In the genomic region with DNA sequence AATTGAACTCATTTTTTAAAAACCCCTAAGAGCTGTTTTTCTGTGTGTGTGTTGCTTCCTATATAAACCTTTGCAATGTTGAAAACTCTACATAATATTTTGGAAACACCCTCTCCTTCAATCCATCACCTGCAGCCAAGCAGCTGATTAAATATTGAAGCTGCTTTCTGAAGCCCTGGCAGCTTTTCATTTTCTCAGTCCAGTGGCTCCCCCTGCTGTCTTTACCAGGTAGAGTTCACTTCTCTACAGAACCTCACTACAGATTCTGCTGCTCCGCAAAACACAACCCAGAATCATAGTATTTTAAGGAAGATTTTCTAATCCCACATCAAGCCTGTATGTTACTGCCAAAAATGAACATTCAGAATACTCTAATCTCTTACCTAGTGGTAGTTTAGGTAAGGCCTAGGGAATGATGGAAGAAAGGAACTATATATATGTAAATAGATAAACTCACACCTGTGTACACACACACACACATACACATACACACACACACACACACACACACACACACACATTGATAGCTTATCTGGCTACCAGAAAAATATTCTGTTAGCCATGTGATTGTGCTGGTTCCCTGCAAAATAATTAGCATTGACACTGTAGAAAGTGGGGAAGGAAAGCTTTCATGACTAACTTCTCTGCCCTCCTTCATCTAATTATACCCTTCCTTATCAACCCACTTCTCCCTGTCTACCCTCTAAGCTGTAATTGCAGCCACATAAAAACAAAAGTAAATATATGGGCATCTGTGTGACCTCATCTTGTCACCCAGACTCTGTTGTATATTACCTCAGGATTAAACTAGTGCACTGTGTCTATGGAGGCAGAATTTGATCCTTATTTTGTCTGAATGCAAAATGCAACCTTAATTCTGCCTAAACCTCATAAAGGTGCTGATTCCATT, we compare ENCODE assay signal across 8 cellular contexts.
DNase-seq lines count a peak whose midpoint lies in the region; ATAC-seq and TF ChIP-seq lines count a peak whose summit lies in the region.

No MANE protein-coding gene starts in this region.

- no peak overlapping the region for H3K4me3 ChIP-seq in choroid plexus epithelial cell (ENCODE audit: low read depth, low read length)

- TF ChIP-seq CTCF in choroid plexus epithelial cell (conservative IDR thresholded peaks at IDR 0.05; ENCODE audit: low read depth, low read length) = peak; percentile 82

- DNase-seq in stimulated activated CD4-positive, alpha-beta T cell treated with anti-CD3 and anti-CD28 coated beads, Interleukin-12 subunit alpha, Interleukin-12 subunit beta, amount 100 ng/mL, for 48 hours (ENCODE audit: low read depth in 2 of 3, low spot score in 1 of 3) = peak in 2 of 3 donors; percentile 2 to 10
- DNase-seq in stimulated activated CD4-positive, alpha-beta T cell treated with anti-CD3 and anti-CD28 coated beads, Interleukin-4, amount 100 ng/mL, for 24 hours = no peak
- DNase-seq in HuH-7.5 (ENCODE audit: low spot score) (peak; percentile 28), NOMO-1 treated with DMSO at 0.1 percent for 48 hours (lab: John Stamatoyannopoulos, UW; ENCODE audit: unreplicated experiment) (peak; percentile 66), choroid plexus epithelial cell (ENCODE audit: low read depth) (peak; percentile 78), medulla oblongata (ENCODE audit: extremely low spot score) (peak; percentile 74), GDM1 (lab: John Stamatoyannopoulos, UW) (no peak)

- ATAC-seq in GM19328 (IDR thresholded peaks at IDR 0.05; ENCODE audit: unreplicated experiment) = no peak

Comparison
In these comparisons a context has a peak if more than half of its experiments do, and no peak if none do; other contexts are left out.
1. DNase-seq: peak in stimulated activated CD4-positive, alpha-beta T cell treated with anti-CD3 and anti-CD28 coated beads, Interleukin-12 subunit alpha, Interleukin-12 subunit beta, amount 100 ng/mL, for 48 hours (2 of 3), HuH-7.5 (single experiment), NOMO-1 treated with DMSO at 0.1 percent for 48 hours (single experiment), choroid plexus epithelial cell (single experiment) and medulla oblongata (single experiment); none in stimulated activated CD4-positive, alpha-beta T cell treated with anti-CD3 and anti-CD28 coated beads, Interleukin-4, amount 100 ng/mL, for 24 hours (single experiment) and GDM1 (single experiment).